9 cellular contexts compared by ENCODE assay signal in the genomic region with DNA sequence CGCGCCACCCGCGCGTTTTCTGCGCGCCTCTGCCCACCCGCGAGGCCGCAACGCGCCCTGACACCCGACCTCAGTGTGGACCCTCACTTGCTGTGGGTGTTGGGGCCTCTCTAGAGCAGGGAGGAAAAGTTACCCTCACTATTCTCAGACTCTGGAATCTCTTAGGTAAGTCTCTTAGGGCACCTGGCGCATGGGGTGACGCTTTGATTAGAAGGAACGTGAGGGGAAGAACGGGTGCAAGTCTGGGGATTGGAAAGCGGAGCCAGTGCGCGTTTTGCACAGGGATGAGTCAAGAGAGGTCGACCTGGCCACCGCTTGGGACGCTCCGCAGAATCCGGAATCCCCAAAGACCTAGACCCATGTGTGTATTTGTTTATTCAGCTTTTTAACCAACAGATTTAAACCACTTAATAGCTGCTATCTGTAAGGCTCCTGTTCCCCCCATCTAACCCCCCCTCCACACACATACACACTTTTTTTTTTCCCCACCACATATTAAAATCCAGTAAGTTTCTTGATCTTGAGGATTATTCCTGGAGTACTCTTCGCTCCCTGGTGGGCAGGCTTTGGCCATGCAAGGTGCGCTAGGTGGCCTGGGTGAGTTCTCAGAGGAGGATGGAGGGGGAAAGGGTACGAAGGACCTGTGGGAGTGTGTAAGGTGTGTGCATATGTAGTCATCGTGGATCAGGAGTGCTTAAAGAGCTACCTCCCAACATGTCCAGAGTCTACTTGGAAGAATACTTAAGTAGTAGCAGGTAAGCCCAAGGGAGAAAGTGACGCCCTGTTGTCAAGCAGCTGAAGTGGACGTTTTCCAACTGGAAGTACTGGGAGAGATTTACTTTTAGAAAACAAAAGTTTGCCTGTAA.
DNase-seq lines count a peak whose midpoint lies in the region; ATAC-seq and TF ChIP-seq lines count a peak whose summit lies in the region.
"Had no signal": no experiment of that assay in that cellular context is flagged by ENCODE, and none has a peak within 500 bp of the region (broad histone marks: within the 10 kb centered on the region; RNA-seq: fewer than 3 reads in every experiment).

No MANE protein-coding gene starts in this region.

- H3K27ac Mint-ChIP-seq in T-helper 1 cell treated with Interleukin-12 subunit alpha and Interleukin-12 subunit beta and Interleukin-4 antibody, amounts not matched to agents 30 μg/mL and 1 μg/mL, for 36 hours = peak overlapping the region; percentile 28
- no peak overlapping the region for H3K27ac Mint-ChIP-seq in activated CD8-positive, alpha-beta T cell treated with anti-CD3 and anti-CD28 coated beads for 36 hours

- H3K9me3 Mint-ChIP-seq in T-helper 1 cell treated with Interleukin-12 subunit alpha and Interleukin-12 subunit beta and Interleukin-4 antibody, amounts not matched to agents 30 μg/mL and 1 μg/mL, for 36 hours = no peaks in the 10 kb centered on the region
- H3K9me3 Mint-ChIP-seq in activated CD8-positive, alpha-beta T cell treated with anti-CD3 and anti-CD28 coated beads for 36 hours = no peaks in the 10 kb centered on the region

- H3K4me3 ChIP-seq in body of pancreas (no peak overlapping the region), right lobe of liver (peak overlapping the region; percentile 36 to 66 (median 66)), upper lobe of left lung (peak overlapping the region in 3 of 4 donors; percentile 59 to 72 (median 59))
- H3K4me3 ChIP-seq: BLaER1 treated with 17β-estradiol and CSF1 and Interleukin-3, amounts not matched to agents 10 nM and 100 nM had no signal

- no peak for TF ChIP-seq CTCF in body of pancreas (IDR thresholded peaks at IDR 0.05)
- TF ChIP-seq CTCF in right lobe of liver (IDR thresholded peaks at IDR 0.05) = no peak
- TF ChIP-seq CTCF in upper lobe of left lung (IDR thresholded peaks at IDR 0.05) = no peak
- no peak for TF ChIP-seq CTCF in activated CD8-positive, alpha-beta T cell treated with anti-CD3 and anti-CD28 coated beads for 36 hours (IDR thresholded peaks at IDR 0.05)

- peaks cover 26% of the 10 kb centered on the region for H3K4me1 Mint-ChIP-seq in T-helper 1 cell treated with Interleukin-12 subunit alpha and Interleukin-12 subunit beta and Interleukin-4 antibody, amounts not matched to agents 30 μg/mL and 1 μg/mL, for 36 hours (ENCODE audit: low read depth)
- H3K4me1 Mint-ChIP-seq in activated CD8-positive, alpha-beta T cell treated with anti-CD3 and anti-CD28 coated beads for 36 hours (ENCODE audit: low read depth) = peaks cover 30% of the 10 kb centered on the region

- CTCF ChIA-PET in activated CD8-positive, alpha-beta T cell treated with anti-CD3 and anti-CD28 coated beads for 36 hours (lab: Charles Lee) = no interaction called here

- H3K9me3 ChIP-seq in body of pancreas (no peaks in the 10 kb centered on the region), right lobe of liver (no peaks in the 10 kb centered on the region), upper lobe of left lung (no peaks in the 10 kb centered on the region)

- POLR2A ChIA-PET in activated CD8-positive, alpha-beta T cell treated with anti-CD3 and anti-CD28 coated beads for 36 hours (lab: Charles Lee) = no interaction called here

- TF ChIP-seq POLR2A in body of pancreas (IDR thresholded peaks at IDR 0.05) = peak in 2 of 3 donors; percentile 16 to 20
- TF ChIP-seq POLR2A in right lobe of liver (IDR thresholded peaks at IDR 0.05) = no peak
- TF ChIP-seq POLR2A in upper lobe of left lung (IDR thresholded peaks at IDR 0.05) = no peak

- ATAC-seq in body of pancreas (no peak), right lobe of liver (no peak), upper lobe of left lung (ENCODE audit: low FRiP score in 2 of 2) (no peak), GM19035 (IDR thresholded peaks at IDR 0.05; ENCODE audit: unreplicated experiment) (no peak)
- ATAC-seq in activated CD8-positive, alpha-beta T cell treated with anti-CD3 and anti-CD28 coated beads for 36 hours = no peak

- H3K36me3 Mint-ChIP-seq in T-helper 1 cell treated with Interleukin-12 subunit alpha and Interleukin-12 subunit beta and Interleukin-4 antibody, amounts not matched to agents 30 μg/mL and 1 μg/mL, for 36 hours (ENCODE audit: low read depth) = peaks cover 2% of the 10 kb centered on the region
- H3K36me3 Mint-ChIP-seq in activated CD8-positive, alpha-beta T cell treated with anti-CD3 and anti-CD28 coated beads for 36 hours (ENCODE audit: low read depth) = no peaks in the 10 kb centered on the region

- no peak overlapping the region for H3K4me3 Mint-ChIP-seq in T-helper 1 cell treated with Interleukin-12 subunit alpha and Interleukin-12 subunit beta and Interleukin-4 antibody, amounts not matched to agents 30 μg/mL and 1 μg/mL, for 36 hours
- no peak overlapping the region for H3K4me3 Mint-ChIP-seq in activated CD8-positive, alpha-beta T cell treated with anti-CD3 and anti-CD28 coated beads for 36 hours

- no peak for DNase-seq in T-helper 1 cell
- peak; percentile 34 to 51 (median 38) for DNase-seq in body of pancreas
- peak; percentile 44 to 57 (median 46) for DNase-seq in right lobe of liver
- DNase-seq in upper lobe of left lung = peak in 1 of 2 donors; percentile 39
- DNase-seq in activated CD8-positive, alpha-beta T cell treated with anti-CD3 and anti-CD28 coated beads for 36 hours = no peak
- DNase-seq in NOMO-1 treated with dmso at 0.1 percent for 144 hours (lab: John Stamatoyannopoulos, UW; ENCODE audit: unreplicated experiment) = no peak

- intact Hi-C loops in body of pancreas (cut with DNase I) (no loop called here), right lobe of liver (cut with DNase I) (loop anchor here in 1 of 2 donors (10.0 kb wide), 1 partner anchor 327 kb away; a partner anchor contains a TSS)
- intact Hi-C loops in activated CD8-positive, alpha-beta T cell treated with anti-CD3 and anti-CD28 coated beads for 36 hours (cut with micrococcal nuclease) = no loop called here

- peak overlapping the region; percentile 96 to 97 (median 96) for H3K27ac ChIP-seq in body of pancreas
- H3K27ac ChIP-seq in right lobe of liver = peak overlapping the region in 1 of 3 donors; percentile 97
- H3K27ac ChIP-seq in upper lobe of left lung = peak overlapping the region in 3 of 4 donors; percentile 41 to 90 (median 55)
- H3K27ac ChIP-seq: BLaER1 treated with 17β-estradiol and CSF1 and Interleukin-3, amounts not matched to agents 10 nM and 100 nM had no signal

- H3K36me3 ChIP-seq in body of pancreas (replicated peaks in 1 of 2; ENCODE audit: insufficient read depth in 1 of 2, low read depth in 2 of 2) = no peaks in the 10 kb centered on the region
- no peaks in the 10 kb centered on the region for H3K36me3 ChIP-seq in right lobe of liver
- no peaks in the 10 kb centered on the region for H3K36me3 ChIP-seq in upper lobe of left lung
- H3K36me3 ChIP-seq: BLaER1 treated with 17β-estradiol and CSF1 and Interleukin-3, amounts not matched to agents 10 nM and 100 nM had no signal

- H3K27me3 Mint-ChIP-seq in T-helper 1 cell treated with Interleukin-12 subunit alpha and Interleukin-12 subunit beta and Interleukin-4 antibody, amounts not matched to agents 30 μg/mL and 1 μg/mL, for 36 hours (ENCODE audit: low read depth) = peaks cover 70% of the 10 kb centered on the region
- peaks cover 58% of the 10 kb centered on the region for H3K27me3 Mint-ChIP-seq in activated CD8-positive, alpha-beta T cell treated with anti-CD3 and anti-CD28 coated beads for 36 hours

- H3K4me1 ChIP-seq in body of pancreas = peaks cover 44% of the 10 kb centered on the region
- H3K4me1 ChIP-seq in right lobe of liver = peaks cover 0 to 8% (median 4%) of the 10 kb centered on the region in 4 donors
- peaks cover 21 to 45% (median 29%) of the 10 kb centered on the region in 4 donors for H3K4me1 ChIP-seq in upper lobe of left lung

- TF ChIP-seq EP300 in upper lobe of left lung (IDR thresholded peaks at IDR 0.05) = no peak

- WGBS in body of pancreas, 2 donors = 9 to 11% methylated on average over 23 to 24 of the region's 31 CpGs
- WGBS in right lobe of liver (ENCODE audit: insufficient coverage, low coverage, low lambda C conversion rate, missing lambda C conversion rate) = 14% methylated on average over 14 of the region's 31 CpGs
- WGBS in upper lobe of left lung, 2 donors = 28 to 42% methylated on average over 18 to 26 of the region's 31 CpGs

- H3K27me3 ChIP-seq in body of pancreas = no peaks in the 10 kb centered on the region
- no peaks in the 10 kb centered on the region for H3K27me3 ChIP-seq in right lobe of liver
- H3K27me3 ChIP-seq in upper lobe of left lung = peaks cover 3 to 11% (median 7%) of the 10 kb centered on the region in 4 donors

Comparison
In these comparisons a context has a peak if more than half of its experiments do, and no peak if none do; other contexts are left out.
1. DNase-seq: peak in body of pancreas (4 of 4) and right lobe of liver (3 of 3); none in T-helper 1 cell (0 of 5), activated CD8-positive, alpha-beta T cell treated with anti-CD3 and anti-CD28 coated beads for 36 hours (single experiment) and NOMO-1 treated with dmso at 0.1 percent for 144 hours (single experiment).
2. H3K4me3 ChIP-seq: peak in right lobe of liver (3 of 3) and upper lobe of left lung (3 of 4); none in body of pancreas (0 of 2).
3. POLR2A ChIP-seq: peak in body of pancreas (2 of 3); none in right lobe of liver (single experiment) and upper lobe of left lung (0 of 4).